In the genomic region with DNA sequence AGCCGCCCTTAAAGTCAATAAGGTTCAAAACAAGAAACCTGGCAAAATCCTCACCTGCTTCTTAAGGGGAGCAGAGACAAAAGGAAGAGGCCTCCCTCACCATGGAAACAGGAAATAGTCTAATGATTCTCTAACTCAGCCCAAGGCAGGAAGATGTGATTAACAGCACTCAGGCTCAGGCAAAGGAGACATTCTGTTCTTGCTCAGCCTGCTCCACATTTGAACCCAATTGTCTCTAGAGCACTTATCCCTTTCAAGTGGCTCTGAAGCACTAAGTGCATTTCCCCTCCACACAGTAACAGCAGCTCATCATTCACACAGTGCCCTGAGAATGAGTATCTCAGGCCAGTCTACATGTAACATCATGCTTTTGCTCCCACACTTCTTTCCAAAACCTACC, we compare ENCODE assay signal across 10 cellular contexts.
DNase-seq lines count a peak whose midpoint lies in the region; ATAC-seq, FAIRE-seq and TF ChIP-seq lines count a peak whose summit lies in the region.
"Had no signal": no experiment of that assay in that cellular context is flagged by ENCODE, and none has a peak within 500 bp of the region (broad histone marks: within the 10 kb centered on the region; RNA-seq: fewer than 3 reads in every experiment).

No MANE protein-coding gene starts in this region.

- no peaks in the 10 kb centered on the region for H3K27me3 Mint-ChIP-seq in activated T-helper 17 cell treated with anti-CD3 and anti-CD28 coated beads, Interleukin-2, amount 50 U/mL, for 72 hours

- peak overlapping the region; percentile 43 for H3K27ac Mint-ChIP-seq in activated T-helper 17 cell treated with anti-CD3 and anti-CD28 coated beads, Interleukin-2, amount 50 U/mL, for 72 hours

- H3K79me2 ChIP-seq in neural cell (replicated peaks; ENCODE audit: insufficient read depth, low read length), result no peaks in the 10 kb centered on the region

- no peak overlapping the region for H3K4me2 ChIP-seq in neural cell (ENCODE audit: low read length)

- H3K4me3 ChIP-seq in neural cell (ENCODE audit: low read length), result peak overlapping the region; percentile 7

- no peaks in the 10 kb centered on the region for H3F3A ChIP-seq in neural cell (ENCODE audit: insufficient read depth, low read length, poor library complexity, severe bottlenecking)

- H3K36me3 ChIP-seq in neural cell (ENCODE audit: insufficient read depth, low read length), result peaks cover 4% of the 10 kb centered on the region

- H3K9me2 ChIP-seq in neural cell (ENCODE audit: insufficient read depth, low read length), result no peaks in the 10 kb centered on the region

- H2AFZ ChIP-seq in neural cell (ENCODE audit: low read depth, low read length), result no peak overlapping the region

- no peaks in the 10 kb centered on the region for H3K27me3 ChIP-seq in neural cell (ENCODE audit: insufficient read depth, low read depth, low read length)

- peak overlapping the region; percentile 75 for H3K27ac ChIP-seq in neural cell (ENCODE audit: low read length)
- H3K27ac ChIP-seq: 22Rv1 had no signal

- TF ChIP-seq POLR2A in GM12891 (IDR thresholded peaks at IDR 0.05; ENCODE audit: low read depth, low read length), result no peak

- TF ChIP-seq CTCF in neural cell (IDR thresholded peaks at IDR 0.05; ENCODE audit: poor library complexity, severe bottlenecking), result no peak

- peak; percentile 32 for DNase-seq in DMS153 (lab: John Stamatoyannopoulos, UW)
- DNase-seq in DMS153 treated with DMSO at 0.1 percent for 48 hours (lab: John Stamatoyannopoulos, UW; ENCODE audit: unreplicated experiment), result no peak
- peak; percentile 62 to 64 for DNase-seq in NCI-H187 (lab: John Stamatoyannopoulos, UW)
- no peak for DNase-seq in GM12891 (ENCODE audit: insufficient read length, low spot score)

- H4K20me1 ChIP-seq in neural cell (ENCODE audit: insufficient read depth), result no peaks in the 10 kb centered on the region

- ATAC-seq in activated T-helper 17 cell treated with anti-CD3 and anti-CD28 coated beads, Interleukin-2, amount 50 U/mL, for 72 hours (replicated peaks), result peak; percentile 29
- ATAC-seq in HG03280 (IDR thresholded peaks at IDR 0.05; ENCODE audit: unreplicated experiment) (no peak), GM21717 (IDR thresholded peaks at IDR 0.05; ENCODE audit: unreplicated experiment) (no peak)

- H3K4me3 Mint-ChIP-seq in activated T-helper 17 cell treated with anti-CD3 and anti-CD28 coated beads, Interleukin-2, amount 50 U/mL, for 72 hours, result no peak overlapping the region
- H3K4me3 Mint-ChIP-seq: nephron had no signal

- H3K9me3 Mint-ChIP-seq in activated T-helper 17 cell treated with anti-CD3 and anti-CD28 coated beads, Interleukin-2, amount 50 U/mL, for 72 hours, result no peaks in the 10 kb centered on the region
- H3K9me3 Mint-ChIP-seq: nephron had no signal

- peak; percentile 62 for TF ChIP-seq EP300 in neural cell (conservative IDR thresholded peaks at IDR 0.05; ENCODE audit: poor library complexity, severe bottlenecking)

- H3K9me3 ChIP-seq in neural cell (ENCODE audit: low read length), result no peaks in the 10 kb centered on the region

- H3K4me1 Mint-ChIP-seq in activated T-helper 17 cell treated with anti-CD3 and anti-CD28 coated beads, Interleukin-2, amount 50 U/mL, for 72 hours, result peaks cover 9% of the 10 kb centered on the region

- H3K9ac ChIP-seq in neural cell (ENCODE audit: low read length), result peak overlapping the region; percentile 40

- peak; percentile 38 for TF ChIP-seq RAD21 in neural cell (conservative IDR thresholded peaks at IDR 0.05)

- H3K36me3 Mint-ChIP-seq in activated T-helper 17 cell treated with anti-CD3 and anti-CD28 coated beads, Interleukin-2, amount 50 U/mL, for 72 hours (ENCODE audit: low read depth), result peaks cover 46% of the 10 kb centered on the region

- no peak for FAIRE-seq in GM12891 (lab: Jason Lieb, UNC)

TF ChIP-seq in neural cell, 6 proteins besides CTCF, POLR2A, EP300 and RAD21:
- no peak for TF ChIP-seq MXI1 (conservative IDR thresholded peaks at IDR 0.05; ENCODE audit: poor library complexity, severe bottlenecking)
- peak; percentile 41 for TF ChIP-seq SMC3 (conservative IDR thresholded peaks at IDR 0.05; ENCODE audit: poor library complexity)
- no peak for TF ChIP-seq EZH2 (IDR thresholded peaks at IDR 0.05; ENCODE audit: borderline replicate concordance, insufficient read depth, low read length, poor library complexity, severe bottlenecking)
- peak; percentile 36 for TF ChIP-seq TAF1 (IDR thresholded peaks at IDR 0.05; ENCODE audit: low read depth)
- peak; percentile 63 for TF ChIP-seq POLR2AphosphoS5 (IDR thresholded peaks at IDR 0.05)
- peak; percentile 48 for TF ChIP-seq REST (IDR thresholded peaks at IDR 0.05; ENCODE audit: borderline replicate concordance)

TF ChIP-seq in GM12891, 5 proteins besides CTCF, POLR2A, EP300 and RAD21:
- TF ChIP-seq POU2F2 (IDR thresholded peaks at IDR 0.05; ENCODE audit: low read depth, low read length), result no peak
- TF ChIP-seq TAF1 (IDR thresholded peaks at IDR 0.05; ENCODE audit: low read depth, low read length), result no peak
- no peak for TF ChIP-seq PAX5 (IDR thresholded peaks at IDR 0.05; ENCODE audit: insufficient read depth, low read length, severe bottlenecking)
- no peak for TF ChIP-seq SPI1 (IDR thresholded peaks at IDR 0.05; ENCODE audit: low read depth, low read length)
- TF ChIP-seq POLR2AphosphoS5 (IDR thresholded peaks at IDR 0.05; ENCODE audit: low read depth, low read length), result no peak

Comparison
In these comparisons a context has a peak if more than half of its experiments do, and no peak if none do; other contexts are left out.
1. DNase-seq: peak in DMS153 (single experiment) and NCI-H187 (2 of 2); none in DMS153 treated with DMSO at 0.1 percent for 48 hours (single experiment) and GM12891 (single experiment).